ENCODE assay signal across 8 cellular contexts in the genomic region with DNA sequence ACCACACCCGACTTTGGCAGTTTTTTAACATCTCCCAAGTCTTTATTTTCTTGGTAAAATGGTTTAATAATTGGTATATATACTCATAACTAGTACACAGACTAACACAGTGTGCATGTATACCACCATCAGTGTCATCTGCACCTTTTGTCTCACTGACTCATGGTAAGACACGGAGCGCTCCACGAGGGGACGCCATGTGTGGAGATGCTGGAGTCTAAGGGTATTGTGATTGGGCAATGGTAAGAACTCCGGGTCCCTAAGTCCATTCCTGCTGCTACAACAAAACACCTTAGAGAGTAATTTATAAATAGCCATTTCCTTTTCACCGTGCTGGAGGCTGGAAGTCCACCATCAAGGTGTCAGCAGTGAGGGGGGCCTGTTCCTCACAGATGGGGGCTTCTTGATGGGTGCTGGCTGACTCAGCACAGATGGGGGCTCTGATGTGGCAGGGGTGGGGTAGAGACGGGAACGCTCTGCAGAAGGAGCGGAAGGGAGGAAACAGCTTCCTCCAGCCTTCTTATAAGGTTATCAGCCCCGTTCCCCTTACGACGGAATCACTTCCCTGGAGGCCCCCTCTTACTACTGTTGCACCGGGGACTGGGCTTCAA. TPM values are rescaled to one million over a fixed set of nuclear protein-coding genes. Genes with fewer than 3 reads are reported as not detected.
A peak's percentile ranks its signal among the peaks of the same experiment; 100 is the strongest.
DNase-seq lines count a peak whose midpoint lies in the region; ATAC-seq and TF ChIP-seq lines count a peak whose summit lies in the region.

No MANE protein-coding gene starts in this region.

- peak overlapping the region; percentile 76 for H3K27ac ChIP-seq in mesendoderm (ENCODE audit: low read depth, low read length)
- H3K27ac ChIP-seq in thyroid gland, result no peak overlapping the region

- H3K56ac ChIP-seq in mesendoderm (ENCODE audit: low read length), result peak overlapping the region; percentile 89

- TF ChIP-seq CTCF in thyroid gland (IDR thresholded peaks at IDR 0.05), result no peak

- peaks cover 4 to 14% of the 10 kb centered on the region in 2 donors for H3K9me3 Mint-ChIP-seq in activated naive CD4-positive, alpha-beta T cell treated with anti-CD3 and anti-CD28 coated beads, Interleukin-2, amount 50 U/mL, for 72 hours

- H3K23ac ChIP-seq in mesendoderm (ENCODE audit: low read length), result no peak overlapping the region

- peak overlapping the region; percentile 41 for H3K4ac ChIP-seq in mesendoderm (ENCODE audit: low read depth, low read length)

- no peak overlapping the region for H2BK5ac ChIP-seq in mesendoderm (ENCODE audit: low read length)

- H3K27ac Mint-ChIP-seq in activated naive CD4-positive, alpha-beta T cell treated with anti-CD3 and anti-CD28 coated beads, Interleukin-2, amount 50 U/mL, for 72 hours, result peak overlapping the region; percentile 36 to 81

- H4K5ac ChIP-seq in mesendoderm (ENCODE audit: low read length), result no peak overlapping the region

- WGBS in mesendoderm (ENCODE audit: extremely low coverage, insufficient coverage, low lambda C conversion rate), result no CpG with 5 or more reads among the region's 14 CpGs
- 57 to 62% methylated on average over 13 to 14 of the region's 14 CpGs for WGBS in thyroid gland, 2 donors

- no peaks in the 10 kb centered on the region for H3K9me3 ChIP-seq in thyroid gland

- DNase-seq in activated CD8-positive, alpha-beta memory T cell treated with anti-CD3 and anti-CD28 coated beads, Interleukin-2, amount 50 U/mL, for 4 hours, result peak; percentile 36
- no peak for DNase-seq in activated CD8-positive, alpha-beta memory T cell treated with anti-CD3 and anti-CD28 coated beads for 24 hours
- DNase-seq in activated naive CD4-positive, alpha-beta T cell treated with anti-CD3 and anti-CD28 coated beads, Interleukin-2, amount 50 U/mL, for 72 hours (ENCODE audit: low spot score in 2 of 2), result no peak
- peak; percentile 23 for DNase-seq in mesendoderm
- no peak for DNase-seq in thyroid gland
- no peak for DNase-seq in NCI-H2081 (lab: John Stamatoyannopoulos, UW)
- DNase-seq in SK-N-DZ (ENCODE audit: low spot score), result no peak
- no peak for DNase-seq in GM19238 (ENCODE audit: insufficient read length, low spot score)

- peak overlapping the region; percentile 59 for H3K4me2 ChIP-seq in mesendoderm (ENCODE audit: low read length)

- H3K18ac ChIP-seq in mesendoderm (ENCODE audit: low read length), result peak overlapping the region; percentile 77

- TF ChIP-seq POLR2A in thyroid gland (IDR thresholded peaks at IDR 0.05), result no peak

- no peaks in the 10 kb centered on the region for H3K79me2 ChIP-seq in mesendoderm (ENCODE audit: control insufficient read depth, insufficient read depth, low read length)

- H3K36me3 Mint-ChIP-seq in activated naive CD4-positive, alpha-beta T cell treated with anti-CD3 and anti-CD28 coated beads, Interleukin-2, amount 50 U/mL, for 72 hours, result peaks cover 5 to 8% of the 10 kb centered on the region in 2 donors

- peak overlapping the region; percentile 75 for H3K9ac ChIP-seq in mesendoderm (ENCODE audit: low read length)

- no peaks in the 10 kb centered on the region for H3K79me1 ChIP-seq in mesendoderm (ENCODE audit: low read length)

- H2BK120ac ChIP-seq in mesendoderm (ENCODE audit: low read depth, low read length), result no peak overlapping the region

- no peak overlapping the region for H3K4me3 ChIP-seq in mesendoderm (ENCODE audit: low read length)
- H3K4me3 ChIP-seq in thyroid gland (replicated peaks in 1 of 3), result peak overlapping the region in 2 of 3 donors; percentile 17 to 23

- intact Hi-C loops in thyroid gland (cut with DNase I), result no loop called here

- no peak overlapping the region for H2AK5ac ChIP-seq in mesendoderm (ENCODE audit: low read length)

- ATAC-seq in activated naive CD4-positive, alpha-beta T cell treated with anti-CD3 and anti-CD28 coated beads, Interleukin-2, amount 50 U/mL, for 72 hours, result peak in 1 of 2 donors; percentile 26

- H4K8ac ChIP-seq in mesendoderm (ENCODE audit: low read depth, low read length), result no peak overlapping the region

- H3K27me3 ChIP-seq in mesendoderm (ENCODE audit: insufficient read depth, low read length, poor library complexity) (no peaks in the 10 kb centered on the region), thyroid gland (no peaks in the 10 kb centered on the region)

- peaks cover 6% of the 10 kb centered on the region for H3K4me1 ChIP-seq in mesendoderm (ENCODE audit: control insufficient read depth, low read depth, low read length)
- H3K4me1 ChIP-seq in thyroid gland, result peaks cover 2 to 3% of the 10 kb centered on the region in 2 donors

- H3K36me3 ChIP-seq in mesendoderm (ENCODE audit: control insufficient read depth, insufficient read depth, low read length) (no peaks in the 10 kb centered on the region), thyroid gland (no peaks in the 10 kb centered on the region)

- H2BK15ac ChIP-seq in mesendoderm (replicated peaks; ENCODE audit: low read depth), result no peak overlapping the region

RNA-seq across cellular contexts. Expression of a gene that starts 42.0 kb away (rescaled TPM):
- total RNA-seq in activated naive CD4-positive, alpha-beta T cell treated with anti-CD3 and anti-CD28 coated beads, Interleukin-2, amount 50 U/mL, for 72 hours, result under 1 TPM; 0.43 to 0.46 TPM
- polyA plus RNA-seq in mesendoderm (2013, experiment 1 of 2), result 0.17 TPM
- polyA plus RNA-seq in mesendoderm (2013, experiment 2 of 2), result 0.10 TPM
- total RNA-seq in thyroid gland, result not detected
- not detected in 2 replicates for polyA plus RNA-seq in SK-N-DZ (2014; cell fraction: cytosol; rRNA removed)
- polyA plus RNA-seq in SK-N-DZ (2014; cell fraction: nucleus; rRNA removed), result not detected in 2 replicates

Comparison
In these comparisons a context has a peak if more than half of its experiments do, and no peak if none do; other contexts are left out.
1. DNase-seq: peak in activated CD8-positive, alpha-beta memory T cell treated with anti-CD3 and anti-CD28 coated beads, Interleukin-2, amount 50 U/mL, for 4 hours (single experiment) and mesendoderm (single experiment); none in activated CD8-positive, alpha-beta memory T cell treated with anti-CD3 and anti-CD28 coated beads for 24 hours (single experiment), activated naive CD4-positive, alpha-beta T cell treated with anti-CD3 and anti-CD28 coated beads, Interleukin-2, amount 50 U/mL, for 72 hours (0 of 2), thyroid gland (0 of 2), NCI-H2081 (0 of 2), SK-N-DZ (single experiment) and GM19238 (single experiment).